In the genomic region with DNA sequence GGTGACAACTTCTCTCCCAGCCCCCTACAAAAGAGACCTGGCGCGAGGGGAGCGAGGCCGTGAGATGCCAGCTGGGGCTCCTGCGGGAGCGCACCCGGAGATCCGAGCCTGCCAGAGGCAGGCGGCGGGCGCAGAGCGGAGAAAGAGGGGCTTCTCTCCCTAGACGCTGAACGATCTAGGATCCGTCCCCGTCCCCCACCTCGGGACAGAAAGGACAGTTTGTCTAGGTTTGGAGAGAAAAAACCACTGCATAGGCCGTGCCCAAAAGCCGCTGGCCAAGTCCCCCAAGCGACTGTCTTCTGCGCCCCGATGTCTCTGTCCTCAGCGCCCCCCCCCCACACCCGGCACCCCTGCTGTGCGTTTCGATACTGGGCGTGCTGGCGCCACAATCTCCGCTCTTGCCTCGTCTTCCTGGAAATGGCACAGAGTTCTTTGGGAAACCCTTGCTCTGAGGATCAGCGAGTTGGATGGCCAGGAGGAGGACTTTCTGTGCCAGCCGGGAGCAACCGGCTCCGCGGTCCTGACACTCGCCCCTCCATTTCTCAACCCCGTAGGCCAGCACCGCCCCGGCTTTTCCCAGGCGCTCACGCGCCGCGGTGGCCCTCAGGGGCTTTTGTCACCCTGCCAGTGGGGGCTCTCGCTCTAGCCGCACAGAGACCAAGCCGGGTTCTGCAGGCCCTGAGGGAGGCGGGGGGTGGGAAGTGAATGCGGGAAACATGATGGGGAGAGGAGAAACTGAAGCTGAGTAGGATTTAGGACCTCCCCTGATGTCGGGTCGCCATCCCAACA, we compare ENCODE assay signal across 8 cellular contexts. TPM values are rescaled to one million over a fixed set of nuclear protein-coding genes. Genes with fewer than 3 reads are reported as not detected.
A peak's percentile ranks its signal among the peaks of the same experiment; 100 is the strongest.
DNase-seq lines count a peak whose midpoint lies in the region; ATAC-seq and TF ChIP-seq lines count a peak whose summit lies in the region.

No MANE protein-coding gene starts in this region.

- H3K4me2 ChIP-seq in OCI-LY3 (ENCODE audit: low read length) (peak overlapping the region; percentile 87), trophoblast cell (ENCODE audit: low read length) (peak overlapping the region; percentile 98)

- H3K79me2 ChIP-seq in OCI-LY3 (ENCODE audit: low read length) (peaks cover 22% of the 10 kb centered on the region), trophoblast cell (ENCODE audit: control insufficient read depth, insufficient read depth, low read length, poor library complexity) (no peaks in the 10 kb centered on the region)

- H2BK5ac ChIP-seq in trophoblast cell (ENCODE audit: low read depth, low read length, poor library complexity), result no peak overlapping the region

- H3K23ac ChIP-seq in trophoblast cell (ENCODE audit: low read length), result no peak overlapping the region

- H4K8ac ChIP-seq in trophoblast cell (ENCODE audit: low read depth, low read length), result no peak overlapping the region

- no peak overlapping the region for H2BK120ac ChIP-seq in trophoblast cell (ENCODE audit: insufficient read depth, low read length, poor library complexity)

- H3K27ac ChIP-seq in OCI-LY3 (ENCODE audit: low read length) (no peak overlapping the region), trophoblast cell (ENCODE audit: low read depth, low read length) (no peak overlapping the region)

- H4K12ac ChIP-seq in trophoblast cell (ENCODE audit: low read depth, low read length), result no peak overlapping the region

- H3K79me1 ChIP-seq in trophoblast cell (ENCODE audit: low read length), result peaks cover 2% of the 10 kb centered on the region

- H3K36me3 ChIP-seq in ES-I3 (ENCODE audit: insufficient read depth, low read length) (no peaks in the 10 kb centered on the region), OCI-LY3 (replicated peaks; ENCODE audit: low read depth, low read length) (peaks cover 6% of the 10 kb centered on the region), trophoblast cell (ENCODE audit: control insufficient read depth in 1 of 2, insufficient read depth in 2 of 2, low read length in 2 of 2) (no peaks in the 10 kb centered on the region)

- H3K4ac ChIP-seq in trophoblast cell (ENCODE audit: low read depth, low read length), result no peak overlapping the region

- no peak for TF ChIP-seq CTCF in OCI-LY3 (IDR thresholded peaks at IDR 0.05; ENCODE audit: low read depth, low read length)
- TF ChIP-seq CTCF in fibroblast of mammary gland (conservative IDR thresholded peaks at IDR 0.05; ENCODE audit: control insufficient read depth, insufficient read depth, low read depth, low read length), result no peak

- H2AK5ac ChIP-seq in trophoblast cell (ENCODE audit: low read length), result no peak overlapping the region

- H3K14ac ChIP-seq in trophoblast cell (ENCODE audit: low read length), result no peak overlapping the region

- H3K18ac ChIP-seq in trophoblast cell (ENCODE audit: low read length), result no peak overlapping the region

- no peaks in the 10 kb centered on the region for H4K20me1 ChIP-seq in OCI-LY3 (ENCODE audit: insufficient read depth, low read length)

- DNase-seq in fibroblast of mammary gland (ENCODE audit: low read depth) (no peak), trophoblast cell (peak in 1 of 2 donors; percentile 7), LoVo (ENCODE audit: low spot score) (no peak)
- DNase-seq in stimulated activated CD4-positive, alpha-beta T cell treated with anti-CD3 and anti-CD28 coated beads, Interleukin-12 subunit alpha, Interleukin-12 subunit beta, amount 100 ng/mL, for 4 hours, result no peak

- H3K9ac ChIP-seq in ES-I3 (ENCODE audit: low read depth, low read length) (peak overlapping the region; percentile 72), OCI-LY3 (ENCODE audit: low read length) (peak overlapping the region; percentile 48; the same call in 1 of the 2 replicates), trophoblast cell (ENCODE audit: low read length) (peak overlapping the region; percentile 28)

- H4K91ac ChIP-seq in trophoblast cell (ENCODE audit: low read depth, low read length), result no peak overlapping the region

- H3K27me3 ChIP-seq in OCI-LY3 (ENCODE audit: low read depth, low read length), result peaks cover 14% of the 10 kb centered on the region
- peaks cover 29% of the 10 kb centered on the region for H3K27me3 ChIP-seq in trophoblast cell (ENCODE audit: insufficient read depth, low read length)

- H2BK12ac ChIP-seq in trophoblast cell (ENCODE audit: low read length), result no peak overlapping the region

- no CpG with 5 or more reads among the region's 51 CpGs for WGBS in trophoblast cell (ENCODE audit: extremely low coverage, insufficient coverage, insufficient read length)

- H3K4me1 ChIP-seq in ES-I3 (ENCODE audit: insufficient read depth, low read length) (peaks cover 14% of the 10 kb centered on the region), OCI-LY3 (ENCODE audit: low read length) (peaks cover 33% of the 10 kb centered on the region), trophoblast cell (ENCODE audit: control insufficient read depth in 1 of 2, insufficient read depth in 2 of 2, low read length in 2 of 2) (peaks cover 10 to 24% of the 10 kb centered on the region in 2 experiments)

- no peak overlapping the region for H2AFZ ChIP-seq in OCI-LY3 (ENCODE audit: low read depth, low read length)
- H2AFZ ChIP-seq in trophoblast cell (ENCODE audit: insufficient read depth, low read length, poor library complexity), result no peak overlapping the region

- H3K4me3 ChIP-seq in OCI-LY3 (ENCODE audit: low read length) (peak overlapping the region; percentile 81), fibroblast of mammary gland (ENCODE audit: control insufficient read depth, low read depth, low read length) (peak overlapping the region; percentile 17), trophoblast cell (ENCODE audit: low read depth, low read length) (peak overlapping the region; percentile 73)

- ATAC-seq in HG02610 (IDR thresholded peaks at IDR 0.05; ENCODE audit: unreplicated experiment) (no peak), GM21619 (IDR thresholded peaks at IDR 0.05; ENCODE audit: unreplicated experiment) (no peak)

- H3K9me3 ChIP-seq in ES-I3 (ENCODE audit: control insufficient read depth, insufficient read depth, low read length) (no peaks in the 10 kb centered on the region), OCI-LY3 (ENCODE audit: insufficient read depth, low read length) (no peaks in the 10 kb centered on the region), trophoblast cell (ENCODE audit: insufficient read depth, low read depth, low read length) (no peaks in the 10 kb centered on the region)

RNA-seq across cellular contexts. Expression of gene SSTR2, which starts 1.0 kb away (rescaled TPM):
- polyA plus RNA-seq in trophoblast cell (2013), result 0.81 and 0.86 TPM in 2 replicates

RNA-seq across cellular contexts. Expression of gene COG1, which starts 27.0 kb away (rescaled TPM):
- 26.2 and 27.2 TPM in 2 replicates for polyA plus RNA-seq in trophoblast cell (2013)

Comparison
In these comparisons a context has a peak if more than half of its experiments do, and no peak if none do; other contexts are left out.
1. H3K4me3 ChIP-seq: peak in every context shown above with its lines; median percentile 81 in OCI-LY3; 73 in trophoblast cell; 17 in fibroblast of mammary gland.